ENCODE assay signal across 1 cellular context in the genomic region with DNA sequence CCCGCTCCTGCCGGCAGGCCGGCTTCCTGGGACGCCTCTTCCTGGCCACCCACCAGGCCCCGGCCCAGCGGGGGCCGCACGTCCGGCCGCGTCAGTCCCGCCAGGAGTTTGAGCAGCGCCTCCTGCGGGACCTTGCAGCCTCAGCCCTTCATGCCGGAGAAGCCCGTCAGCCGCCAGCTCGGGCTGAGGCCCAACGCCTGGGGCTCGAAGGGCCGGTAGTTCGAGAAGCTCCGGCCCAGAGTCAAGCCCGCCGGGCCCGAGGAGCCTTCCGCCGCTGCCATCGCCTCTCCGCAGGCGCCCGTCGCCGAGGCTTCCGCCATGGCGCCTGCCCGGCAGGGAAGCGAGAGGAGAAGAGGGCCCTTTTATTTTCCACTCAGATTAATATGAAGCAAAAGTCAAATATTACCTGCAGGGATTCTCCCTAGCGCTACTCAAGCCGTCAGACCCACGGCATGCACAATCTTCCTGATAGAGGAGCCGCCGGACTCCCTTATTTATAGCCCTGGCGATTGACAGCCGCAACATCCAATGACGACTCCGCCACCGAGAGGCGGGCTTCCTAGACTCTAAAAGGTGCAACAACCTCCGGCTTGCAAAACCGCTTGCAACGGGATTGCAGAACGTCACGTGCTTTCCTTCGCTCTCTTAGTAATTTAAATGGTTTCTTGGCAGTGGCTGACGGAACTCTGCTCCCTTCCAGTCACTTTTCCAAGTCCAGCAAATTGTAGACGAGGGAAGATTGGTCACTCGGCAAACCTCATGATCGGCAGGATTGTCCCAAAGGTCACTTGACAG.
TF ChIP-seq lines count a peak whose summit lies in the region.

A gene with protein sequence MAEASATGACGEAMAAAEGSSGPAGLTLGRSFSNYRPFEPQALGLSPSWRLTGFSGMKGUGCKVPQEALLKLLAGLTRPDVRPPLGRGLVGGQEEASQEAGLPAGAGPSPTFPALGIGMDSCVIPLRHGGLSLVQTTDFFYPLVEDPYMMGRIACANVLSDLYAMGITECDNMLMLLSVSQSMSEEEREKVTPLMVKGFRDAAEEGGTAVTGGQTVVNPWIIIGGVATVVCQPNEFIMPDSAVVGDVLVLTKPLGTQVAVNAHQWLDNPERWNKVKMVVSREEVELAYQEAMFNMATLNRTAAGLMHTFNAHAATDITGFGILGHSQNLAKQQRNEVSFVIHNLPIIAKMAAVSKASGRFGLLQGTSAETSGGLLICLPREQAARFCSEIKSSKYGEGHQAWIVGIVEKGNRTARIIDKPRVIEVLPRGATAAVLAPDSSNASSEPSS (minus strand): TSS at position 467 of the 795 bp plus-strand sequence. CDS start 147 bp downstream, at position 320.

TF ChIP-seq in GM12878, 131 proteins besides CTCF, POLR2A, EP300 and RAD21 (continued from another document):
- TF ChIP-seq, protein P1, sequence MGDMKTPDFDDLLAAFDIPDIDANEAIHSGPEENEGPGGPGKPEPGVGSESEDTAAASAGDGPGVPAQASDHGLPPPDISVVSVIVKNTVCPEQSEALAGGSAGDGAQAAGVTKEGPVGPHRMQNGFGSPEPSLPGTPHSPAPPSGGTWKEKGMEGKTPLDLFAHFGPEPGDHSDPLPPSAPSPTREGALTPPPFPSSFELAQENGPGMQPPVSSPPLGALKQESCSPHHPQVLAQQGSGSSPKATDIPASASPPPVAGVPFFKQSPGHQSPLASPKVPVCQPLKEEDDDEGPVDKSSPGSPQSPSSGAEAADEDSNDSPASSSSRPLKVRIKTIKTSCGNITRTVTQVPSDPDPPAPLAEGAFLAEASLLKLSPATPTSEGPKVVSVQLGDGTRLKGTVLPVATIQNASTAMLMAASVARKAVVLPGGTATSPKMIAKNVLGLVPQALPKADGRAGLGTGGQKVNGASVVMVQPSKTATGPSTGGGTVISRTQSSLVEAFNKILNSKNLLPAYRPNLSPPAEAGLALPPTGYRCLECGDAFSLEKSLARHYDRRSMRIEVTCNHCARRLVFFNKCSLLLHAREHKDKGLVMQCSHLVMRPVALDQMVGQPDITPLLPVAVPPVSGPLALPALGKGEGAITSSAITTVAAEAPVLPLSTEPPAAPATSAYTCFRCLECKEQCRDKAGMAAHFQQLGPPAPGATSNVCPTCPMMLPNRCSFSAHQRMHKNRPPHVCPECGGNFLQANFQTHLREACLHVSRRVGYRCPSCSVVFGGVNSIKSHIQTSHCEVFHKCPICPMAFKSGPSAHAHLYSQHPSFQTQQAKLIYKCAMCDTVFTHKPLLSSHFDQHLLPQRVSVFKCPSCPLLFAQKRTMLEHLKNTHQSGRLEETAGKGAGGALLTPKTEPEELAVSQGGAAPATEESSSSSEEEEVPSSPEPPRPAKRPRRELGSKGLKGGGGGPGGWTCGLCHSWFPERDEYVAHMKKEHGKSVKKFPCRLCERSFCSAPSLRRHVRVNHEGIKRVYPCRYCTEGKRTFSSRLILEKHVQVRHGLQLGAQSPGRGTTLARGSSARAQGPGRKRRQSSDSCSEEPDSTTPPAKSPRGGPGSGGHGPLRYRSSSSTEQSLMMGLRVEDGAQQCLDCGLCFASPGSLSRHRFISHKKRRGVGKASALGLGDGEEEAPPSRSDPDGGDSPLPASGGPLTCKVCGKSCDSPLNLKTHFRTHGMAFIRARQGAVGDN (IDR thresholded peaks at IDR 0.05) = peak; percentile 86
- TF ChIP-seq, protein P2, sequence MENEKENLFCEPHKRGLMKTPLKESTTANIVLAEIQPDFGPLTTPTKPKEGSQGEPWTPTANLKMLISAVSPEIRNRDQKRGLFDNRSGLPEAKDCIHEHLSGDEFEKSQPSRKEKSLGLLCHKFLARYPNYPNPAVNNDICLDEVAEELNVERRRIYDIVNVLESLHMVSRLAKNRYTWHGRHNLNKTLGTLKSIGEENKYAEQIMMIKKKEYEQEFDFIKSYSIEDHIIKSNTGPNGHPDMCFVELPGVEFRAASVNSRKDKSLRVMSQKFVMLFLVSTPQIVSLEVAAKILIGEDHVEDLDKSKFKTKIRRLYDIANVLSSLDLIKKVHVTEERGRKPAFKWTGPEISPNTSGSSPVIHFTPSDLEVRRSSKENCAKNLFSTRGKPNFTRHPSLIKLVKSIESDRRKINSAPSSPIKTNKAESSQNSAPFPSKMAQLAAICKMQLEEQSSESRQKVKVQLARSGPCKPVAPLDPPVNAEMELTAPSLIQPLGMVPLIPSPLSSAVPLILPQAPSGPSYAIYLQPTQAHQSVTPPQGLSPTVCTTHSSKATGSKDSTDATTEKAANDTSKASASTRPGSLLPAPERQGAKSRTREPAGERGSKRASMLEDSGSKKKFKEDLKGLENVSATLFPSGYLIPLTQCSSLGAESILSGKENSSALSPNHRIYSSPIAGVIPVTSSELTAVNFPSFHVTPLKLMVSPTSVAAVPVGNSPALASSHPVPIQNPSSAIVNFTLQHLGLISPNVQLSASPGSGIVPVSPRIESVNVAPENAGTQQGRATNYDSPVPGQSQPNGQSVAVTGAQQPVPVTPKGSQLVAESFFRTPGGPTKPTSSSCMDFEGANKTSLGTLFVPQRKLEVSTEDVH (IDR thresholded peaks at IDR 0.05; ENCODE audit: low read depth, partially characterized antibody) = no peak
- TF ChIP-seq, protein P3, sequence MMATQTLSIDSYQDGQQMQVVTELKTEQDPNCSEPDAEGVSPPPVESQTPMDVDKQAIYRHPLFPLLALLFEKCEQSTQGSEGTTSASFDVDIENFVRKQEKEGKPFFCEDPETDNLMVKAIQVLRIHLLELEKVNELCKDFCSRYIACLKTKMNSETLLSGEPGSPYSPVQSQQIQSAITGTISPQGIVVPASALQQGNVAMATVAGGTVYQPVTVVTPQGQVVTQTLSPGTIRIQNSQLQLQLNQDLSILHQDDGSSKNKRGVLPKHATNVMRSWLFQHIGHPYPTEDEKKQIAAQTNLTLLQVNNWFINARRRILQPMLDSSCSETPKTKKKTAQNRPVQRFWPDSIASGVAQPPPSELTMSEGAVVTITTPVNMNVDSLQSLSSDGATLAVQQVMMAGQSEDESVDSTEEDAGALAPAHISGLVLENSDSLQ (IDR thresholded peaks at IDR 0.05) = peak; percentile 99
- TF ChIP-seq GABPA (IDR thresholded peaks at IDR 0.05; ENCODE audit: low read depth) = peak; percentile 72
- no peak; the same call in none of the 2 replicates for TF ChIP-seq CREM (IDR thresholded peaks at IDR 0.05; ENCODE audit: low read depth)
- peak; percentile 33 to 47; a peak in 2 of 4 replicates for TF ChIP-seq IKZF2 (IDR thresholded peaks at IDR 0.05)
- TF ChIP-seq, protein P4, sequence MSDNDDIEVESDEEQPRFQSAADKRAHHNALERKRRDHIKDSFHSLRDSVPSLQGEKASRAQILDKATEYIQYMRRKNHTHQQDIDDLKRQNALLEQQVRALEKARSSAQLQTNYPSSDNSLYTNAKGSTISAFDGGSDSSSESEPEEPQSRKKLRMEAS (IDR thresholded peaks at IDR 0.05; ENCODE audit: low read depth, low read length) = peak; percentile 13; the same call in 1 of the 2 replicates
- TF ChIP-seq CEBPB (IDR thresholded peaks at IDR 0.05; ENCODE audit: borderline replicate concordance in 1 of 2, low read depth in 2 of 2, low read length in 2 of 2) = no peak
- TF ChIP-seq SUZ12 (IDR thresholded peaks at IDR 0.05; ENCODE audit: unreplicated experiment) = no peak
- TF ChIP-seq POU2F2 (IDR thresholded peaks at IDR 0.05; ENCODE audit: borderline replicate concordance, low read depth, low read length) = peak; percentile 61; the same call in 2 of the 3 replicates
- TF ChIP-seq SMAD5 (IDR thresholded peaks at IDR 0.05; ENCODE audit: low read depth) = peak; percentile 96
- TF ChIP-seq JUNB (IDR thresholded peaks at IDR 0.05) = no peak
- no peak for TF ChIP-seq CHD1 (IDR thresholded peaks at IDR 0.05; ENCODE audit: low read depth, low read length)
- TF ChIP-seq ZBED1 (IDR thresholded peaks at IDR 0.05; ENCODE audit: borderline replicate concordance) = no peak
- TF ChIP-seq IKZF1 (conservative IDR thresholded peaks at IDR 0.05) = peak; percentile 69
- TF ChIP-seq NFXL1 (IDR thresholded peaks at IDR 0.05; ENCODE audit: borderline replicate concordance) = no peak
- TF ChIP-seq SMARCA5 (IDR thresholded peaks at IDR 0.05) = peak; percentile 75; the same call in 1 of the 2 replicates
- no peak for TF ChIP-seq NRF1 (conservative IDR thresholded peaks at IDR 0.05; ENCODE audit: low read depth, low read length)
- TF ChIP-seq, protein P5, sequence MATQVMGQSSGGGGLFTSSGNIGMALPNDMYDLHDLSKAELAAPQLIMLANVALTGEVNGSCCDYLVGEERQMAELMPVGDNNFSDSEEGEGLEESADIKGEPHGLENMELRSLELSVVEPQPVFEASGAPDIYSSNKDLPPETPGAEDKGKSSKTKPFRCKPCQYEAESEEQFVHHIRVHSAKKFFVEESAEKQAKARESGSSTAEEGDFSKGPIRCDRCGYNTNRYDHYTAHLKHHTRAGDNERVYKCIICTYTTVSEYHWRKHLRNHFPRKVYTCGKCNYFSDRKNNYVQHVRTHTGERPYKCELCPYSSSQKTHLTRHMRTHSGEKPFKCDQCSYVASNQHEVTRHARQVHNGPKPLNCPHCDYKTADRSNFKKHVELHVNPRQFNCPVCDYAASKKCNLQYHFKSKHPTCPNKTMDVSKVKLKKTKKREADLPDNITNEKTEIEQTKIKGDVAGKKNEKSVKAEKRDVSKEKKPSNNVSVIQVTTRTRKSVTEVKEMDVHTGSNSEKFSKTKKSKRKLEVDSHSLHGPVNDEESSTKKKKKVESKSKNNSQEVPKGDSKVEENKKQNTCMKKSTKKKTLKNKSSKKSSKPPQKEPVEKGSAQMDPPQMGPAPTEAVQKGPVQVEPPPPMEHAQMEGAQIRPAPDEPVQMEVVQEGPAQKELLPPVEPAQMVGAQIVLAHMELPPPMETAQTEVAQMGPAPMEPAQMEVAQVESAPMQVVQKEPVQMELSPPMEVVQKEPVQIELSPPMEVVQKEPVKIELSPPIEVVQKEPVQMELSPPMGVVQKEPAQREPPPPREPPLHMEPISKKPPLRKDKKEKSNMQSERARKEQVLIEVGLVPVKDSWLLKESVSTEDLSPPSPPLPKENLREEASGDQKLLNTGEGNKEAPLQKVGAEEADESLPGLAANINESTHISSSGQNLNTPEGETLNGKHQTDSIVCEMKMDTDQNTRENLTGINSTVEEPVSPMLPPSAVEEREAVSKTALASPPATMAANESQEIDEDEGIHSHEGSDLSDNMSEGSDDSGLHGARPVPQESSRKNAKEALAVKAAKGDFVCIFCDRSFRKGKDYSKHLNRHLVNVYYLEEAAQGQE (IDR thresholded peaks at IDR 0.05; ENCODE audit: low read depth, low read length) = no peak
- 0 out of 2 replicates have a peak, but pooled peaks have one; percentile 42 for TF ChIP-seq MEF2A (IDR thresholded peaks at IDR 0.05; ENCODE audit: insufficient read depth, low read depth, low read length)
- TF ChIP-seq, protein P6, sequence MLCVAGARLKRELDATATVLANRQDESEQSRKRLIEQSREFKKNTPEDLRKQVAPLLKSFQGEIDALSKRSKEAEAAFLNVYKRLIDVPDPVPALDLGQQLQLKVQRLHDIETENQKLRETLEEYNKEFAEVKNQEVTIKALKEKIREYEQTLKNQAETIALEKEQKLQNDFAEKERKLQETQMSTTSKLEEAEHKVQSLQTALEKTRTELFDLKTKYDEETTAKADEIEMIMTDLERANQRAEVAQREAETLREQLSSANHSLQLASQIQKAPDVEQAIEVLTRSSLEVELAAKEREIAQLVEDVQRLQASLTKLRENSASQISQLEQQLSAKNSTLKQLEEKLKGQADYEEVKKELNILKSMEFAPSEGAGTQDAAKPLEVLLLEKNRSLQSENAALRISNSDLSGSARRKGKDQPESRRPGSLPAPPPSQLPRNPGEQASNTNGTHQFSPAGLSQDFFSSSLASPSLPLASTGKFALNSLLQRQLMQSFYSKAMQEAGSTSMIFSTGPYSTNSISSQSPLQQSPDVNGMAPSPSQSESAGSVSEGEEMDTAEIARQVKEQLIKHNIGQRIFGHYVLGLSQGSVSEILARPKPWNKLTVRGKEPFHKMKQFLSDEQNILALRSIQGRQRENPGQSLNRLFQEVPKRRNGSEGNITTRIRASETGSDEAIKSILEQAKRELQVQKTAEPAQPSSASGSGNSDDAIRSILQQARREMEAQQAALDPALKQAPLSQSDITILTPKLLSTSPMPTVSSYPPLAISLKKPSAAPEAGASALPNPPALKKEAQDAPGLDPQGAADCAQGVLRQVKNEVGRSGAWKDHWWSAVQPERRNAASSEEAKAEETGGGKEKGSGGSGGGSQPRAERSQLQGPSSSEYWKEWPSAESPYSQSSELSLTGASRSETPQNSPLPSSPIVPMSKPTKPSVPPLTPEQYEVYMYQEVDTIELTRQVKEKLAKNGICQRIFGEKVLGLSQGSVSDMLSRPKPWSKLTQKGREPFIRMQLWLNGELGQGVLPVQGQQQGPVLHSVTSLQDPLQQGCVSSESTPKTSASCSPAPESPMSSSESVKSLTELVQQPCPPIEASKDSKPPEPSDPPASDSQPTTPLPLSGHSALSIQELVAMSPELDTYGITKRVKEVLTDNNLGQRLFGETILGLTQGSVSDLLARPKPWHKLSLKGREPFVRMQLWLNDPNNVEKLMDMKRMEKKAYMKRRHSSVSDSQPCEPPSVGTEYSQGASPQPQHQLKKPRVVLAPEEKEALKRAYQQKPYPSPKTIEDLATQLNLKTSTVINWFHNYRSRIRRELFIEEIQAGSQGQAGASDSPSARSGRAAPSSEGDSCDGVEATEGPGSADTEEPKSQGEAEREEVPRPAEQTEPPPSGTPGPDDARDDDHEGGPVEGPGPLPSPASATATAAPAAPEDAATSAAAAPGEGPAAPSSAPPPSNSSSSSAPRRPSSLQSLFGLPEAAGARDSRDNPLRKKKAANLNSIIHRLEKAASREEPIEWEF (IDR thresholded peaks at IDR 0.05; ENCODE audit: insufficient replicate concordance, low read depth, low read length) = no peak
